In genomic region chr18:57436965-57437333, GRCh38 we compare ENCODE assay signal across 1 cellular context.
TF ChIP-seq lines count a peak whose summit lies in the region.

No MANE protein-coding gene starts in this region.

TF ChIP-seq in SK-N-SH, 30 proteins besides CTCF, POLR2A, EP300 and RAD21 (continued from another document):
- TF ChIP-seq ZBTB33 (IDR thresholded peaks at IDR 0.05; ENCODE audit: borderline replicate concordance, low read depth) = no peak
